Comparison of ENCODE assay signal across 8 cellular contexts in genomic region chr22:42090596-42091445, GRCh38.
DNase-seq lines count a peak whose midpoint lies in the region; ATAC-seq and TF ChIP-seq lines count a peak whose summit lies in the region.

TSS of gene NDUFA6 (minus strand) at chr22:42090772. CDS start at chr22:42090744, 28 bp downstream.

- TF ChIP-seq CTCF in AG09319 (IDR thresholded peaks at IDR 0.05; ENCODE audit: low read depth, low read length) = peak; percentile 93

- ATAC-seq in GM19023 (IDR thresholded peaks at IDR 0.05; ENCODE audit: unreplicated experiment) (peak; percentile 94), HG03342 (IDR thresholded peaks at IDR 0.05; ENCODE audit: unreplicated experiment) (peak; percentile 91)
- peak; percentile 94 to 95 for ATAC-seq in activated CD4-positive, CD25-positive, alpha-beta regulatory T cell treated with anti-CD3 and anti-CD28 coated beads, Interleukin-2, amount 50 U/mL, for 24 hours

- DNase-seq in AG09319 (ENCODE audit: extremely low read depth, low read depth) (peak; percentile 97), NCI-H446 (lab: John Stamatoyannopoulos, UW) (peak; percentile 97 to 99), cerebellar nuclear complex (lab: John Stamatoyannopoulos, UW) (peak; percentile 92 to 98), islet precursor cell (peak; percentile 100)
- peak; percentile 94 to 97 for DNase-seq in stimulated activated CD4-positive, alpha-beta T cell treated with anti-CD3 and anti-CD28 coated beads, Interleukin-15, amount 100 ng/mL, for 1 hour (ENCODE audit: low read depth in 1 of 2, low spot score in 1 of 2)

Comparison
In these comparisons a context has a peak if more than half of its experiments do, and no peak if none do; other contexts are left out.
1. Peak in every context shown above with its lines: DNase-seq and ATAC-seq.